Comparison of ENCODE assay signal across 24 cellular contexts in the genomic region with DNA sequence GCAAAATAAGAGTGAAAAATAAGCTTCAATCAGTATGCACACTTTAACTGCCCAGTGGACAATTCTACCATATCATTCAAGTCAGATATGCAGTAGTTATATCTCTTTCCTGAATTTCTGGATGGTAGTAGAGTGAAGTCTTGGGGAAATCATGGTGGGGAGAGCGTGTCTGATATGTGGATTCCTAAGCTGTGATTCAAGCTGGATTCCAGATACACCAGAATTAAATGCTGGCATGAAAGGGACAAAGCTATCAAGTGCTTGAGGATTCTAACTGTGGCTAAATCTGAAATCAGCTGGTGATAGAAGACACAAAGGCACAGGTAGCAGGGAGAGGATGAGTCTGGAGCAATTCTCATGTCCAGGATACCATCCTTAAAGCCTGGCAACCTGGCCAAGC.
DNase-seq lines count a peak whose midpoint lies in the region; ATAC-seq, FAIRE-seq and TF ChIP-seq lines count a peak whose summit lies in the region.
"Had no signal": no experiment of that assay in that cellular context is flagged by ENCODE, and none has a peak within 500 bp of the region (broad histone marks: within the 10 kb centered on the region; RNA-seq: fewer than 3 reads in every experiment).

No MANE protein-coding gene starts in this region.

- peak; percentile 82 for FAIRE-seq in D721Med (lab: Jason Lieb, UNC)
- FAIRE-seq: kidney had no signal

- H3K9me3 ChIP-seq in OCI-LY3 (ENCODE audit: insufficient read depth, low read length) (no peaks in the 10 kb centered on the region), left lung (no peaks in the 10 kb centered on the region)
- H3K9me3 ChIP-seq: colonic mucosa, gastrocnemius medialis, ovary, stomach, upper lobe of left lung had no signal

- H3K9ac ChIP-seq in OCI-LY3 (ENCODE audit: low read length), result no peak overlapping the region

- no peak for TF ChIP-seq CTCF in D721Med (IDR thresholded peaks at IDR 0.05; ENCODE audit: insufficient read depth, missing control alignments)
- no peak for TF ChIP-seq CTCF in OCI-LY3 (IDR thresholded peaks at IDR 0.05; ENCODE audit: low read depth, low read length)
- no peak for TF ChIP-seq CTCF in left lung (IDR thresholded peaks at IDR 0.05)

- intact Hi-C loops in left lung (cut with DNase I), result no loop called here

- H3K79me2 ChIP-seq in OCI-LY3 (ENCODE audit: low read length), result no peaks in the 10 kb centered on the region

- H3K4me2 ChIP-seq in OCI-LY3 (ENCODE audit: low read length), result no peak overlapping the region

- H3K4me3 ChIP-seq in OCI-LY3 (ENCODE audit: low read length), result no peak overlapping the region
- no peak overlapping the region for H3K4me3 ChIP-seq in left lung
- H3K4me3 ChIP-seq: colonic mucosa, gastrocnemius medialis, ovary, SK-N-MC, stomach, upper lobe of left lung had no signal

- H3K4me1 ChIP-seq in OCI-LY3 (ENCODE audit: low read length) (peaks cover 7% of the 10 kb centered on the region), left lung (no peaks in the 10 kb centered on the region)
- H3K4me1 ChIP-seq: colonic mucosa, gastrocnemius medialis, stomach, upper lobe of left lung had no signal

- no peaks in the 10 kb centered on the region for H4K20me1 ChIP-seq in OCI-LY3 (ENCODE audit: insufficient read depth, low read length)

- no peak for DNase-seq in D721Med (ENCODE audit: insufficient read length, low spot score)
- peak; percentile 59 for DNase-seq in dedifferentiated amniotic fluid mesenchymal stem cell (ENCODE audit: extremely low spot score)
- peak; percentile 33 for DNase-seq in kidney tubule cell (ENCODE audit: low spot score)
- no peak for DNase-seq in NCI-H2081 treated with DMSO at 0.1 percent for 48 hours (lab: John Stamatoyannopoulos, UW)
- no peak for DNase-seq in left lung
- no peak for DNase-seq in hippocampal formation (lab: John Stamatoyannopoulos, UW)
- DNase-seq in nucleus accumbens (lab: John Stamatoyannopoulos, UW), result no peak
- DNase-seq: brain microvascular endothelial cell; C1 segment of cervical spinal cord; Calu3; colonic mucosa; gastrocnemius medialis; H9; kidney; naive thymus-derived CD4-positive, alpha-beta T cell; NCI-H2171 treated with DMSO at 0.1 percent for 48 hours; NCI-H526 treated with DMSO at 0.1 percent for 48 hours; ovary; right cardiac atrium; stomach; upper lobe of left lung had no signal

- H2AFZ ChIP-seq in OCI-LY3 (ENCODE audit: low read depth, low read length), result 0 out of 2 replicates have a peak overlapping the region, but pooled peaks have one; percentile 0

- H3K27me3 ChIP-seq in OCI-LY3 (ENCODE audit: low read depth, low read length) (no peaks in the 10 kb centered on the region), left lung (no peaks in the 10 kb centered on the region)
- H3K27me3 ChIP-seq: brain microvascular endothelial cell, colonic mucosa, gastrocnemius medialis, ovary, stomach, upper lobe of left lung had no signal

- H3K36me3 ChIP-seq in OCI-LY3 (replicated peaks; ENCODE audit: low read depth, low read length), result no peaks in the 10 kb centered on the region
- no peaks in the 10 kb centered on the region for H3K36me3 ChIP-seq in left lung
- H3K36me3 ChIP-seq: brain microvascular endothelial cell, colonic mucosa, gastrocnemius medialis, ovary, stomach, upper lobe of left lung had no signal

- ATAC-seq in left lung, result no peak
- ATAC-seq: activated T-helper 17 cell treated with anti-CD3 and anti-CD28 coated beads, Interleukin-2, amount 50 U/mL, for 72 hours; gastrocnemius medialis; naive thymus-derived CD4-positive, alpha-beta T cell; right cardiac atrium had no signal

- H3K27ac ChIP-seq in OCI-LY3 (ENCODE audit: low read length) (no peak overlapping the region), left lung (no peak overlapping the region)
- H3K27ac ChIP-seq: brain microvascular endothelial cell, colonic mucosa, gastrocnemius medialis, ovary, SK-N-MC, stomach, upper lobe of left lung had no signal

Comparison
In these comparisons a context has a peak if more than half of its experiments do, and no peak if none do; other contexts are left out.
1. DNase-seq: peak in dedifferentiated amniotic fluid mesenchymal stem cell (single experiment) and kidney tubule cell (single experiment); none in D721Med (single experiment), NCI-H2081 treated with DMSO at 0.1 percent for 48 hours (single experiment), left lung (0 of 2), hippocampal formation (0 of 2) and nucleus accumbens (0 of 56).